In genomic region chr13:113022391-113023216, GRCh38 we compare ENCODE assay signal across 16 cellular contexts. TPM values are rescaled to one million over a fixed set of nuclear protein-coding genes. Genes with fewer than 3 reads are reported as not detected.
DNase-seq lines count a peak whose midpoint lies in the region; ATAC-seq, FAIRE-seq and TF ChIP-seq lines count a peak whose summit lies in the region.
"Had no signal": no experiment of that assay in that cellular context is flagged by ENCODE, and none has a peak within 500 bp of the region (broad histone marks: within the 10 kb centered on the region; RNA-seq: fewer than 3 reads in every experiment).

No MANE protein-coding gene starts in this region.

- H3K9ac ChIP-seq in HCT116 (ENCODE audit: low read length) (no peak overlapping the region), astrocyte (ENCODE audit: low read length) (no peak overlapping the region)

- H3K9me3 ChIP-seq in HCT116 (ENCODE audit: control insufficient read depth in 1 of 2, insufficient read depth in 1 of 2, low read depth in 1 of 2, low read length in 2 of 2) (no peaks in the 10 kb centered on the region), astrocyte (ENCODE audit: insufficient read depth, low read depth, low read length) (no peaks in the 10 kb centered on the region), right cardiac atrium (ENCODE audit: control insufficient read depth, low read length) (no peaks in the 10 kb centered on the region), neuron (ENCODE audit: low read length) (peaks cover 13% of the 10 kb centered on the region), small intestine (ENCODE audit: control insufficient read depth, low read depth) (no peaks in the 10 kb centered on the region)
- H3K9me3 ChIP-seq: pancreas had no signal

- no peak overlapping the region for H3K4me3 Mint-ChIP-seq in astrocyte (ENCODE audit: unreplicated experiment)
- H3K4me3 Mint-ChIP-seq: activated T-cell treated with anti-CD3 and anti-CD28 coated beads, Interleukin-2, amount 50 U/mL, for 24 hours had no signal

- H3K4me1 ChIP-seq in HCT116 (ENCODE audit: control insufficient read depth in 1 of 2, insufficient read depth in 2 of 2, low read length in 2 of 2) (peaks cover 5 to 17% of the 10 kb centered on the region in 2 experiments), astrocyte (ENCODE audit: insufficient read depth, low read length) (peaks cover 7% of the 10 kb centered on the region), right cardiac atrium (ENCODE audit: control insufficient read depth, insufficient read depth, low read length) (no peaks in the 10 kb centered on the region), neuron (ENCODE audit: insufficient read depth, low read length) (peaks cover 26% of the 10 kb centered on the region), small intestine (ENCODE audit: control insufficient read depth in 2 of 2, insufficient read depth in 1 of 2, low read depth in 1 of 2, low read length in 1 of 2) (no peaks in the 10 kb centered on the region)
- H3K4me1 ChIP-seq: pancreas had no signal

- POLR2A ChIA-PET in HCT116 (lab: Charles Lee) = no interaction called here

- H3K9me2 ChIP-seq in HCT116 (ENCODE audit: insufficient read depth) = no peaks in the 10 kb centered on the region

- peaks cover 8% of the 10 kb centered on the region for H3K9me3 Mint-ChIP-seq in astrocyte (ENCODE audit: unreplicated experiment)
- H3K9me3 Mint-ChIP-seq: activated T-cell treated with anti-CD3 and anti-CD28 coated beads, Interleukin-2, amount 50 U/mL, for 24 hours had no signal

- TF ChIP-seq POLR2A in HCT116 (IDR thresholded peaks at IDR 0.05; ENCODE audit: borderline replicate concordance, extremely low read depth, insufficient read depth, insufficient read length) = no peak

- H2AFZ ChIP-seq in HCT116 (ENCODE audit: low read depth, low read length, poor library complexity, severe bottlenecking) (no peak overlapping the region), astrocyte (ENCODE audit: low read depth, low read length) (peak overlapping the region; percentile 69), neuron (ENCODE audit: low read depth, low read length) (no peak overlapping the region)

- H3K36me3 ChIP-seq in HCT116 (ENCODE audit: control insufficient read depth in 1 of 2, insufficient read depth in 2 of 2, low read length in 2 of 2) (no peaks in the 10 kb centered on the region), astrocyte (ENCODE audit: insufficient read depth, low read length) (no peaks in the 10 kb centered on the region), neuron (ENCODE audit: insufficient read depth, low read length) (no peaks in the 10 kb centered on the region), small intestine (ENCODE audit: control insufficient read depth in 2 of 2, insufficient read depth in 2 of 2, low read length in 2 of 2) (no peaks in the 10 kb centered on the region)
- H3K36me3 ChIP-seq: pancreas had no signal

- RAD21 ChIA-PET in HCT116 (lab: Charles Lee; ENCODE audit: low non-redundant PET in 1 of 2, low total read pairs in 2 of 2, uncharacterized antibody in 2 of 2, unreplicated experiment in 2 of 2) = no interaction called here

- H3K27ac Mint-ChIP-seq in astrocyte (ENCODE audit: unreplicated experiment) = peak overlapping the region; percentile 72
- H3K27ac Mint-ChIP-seq: activated T-cell treated with anti-CD3 and anti-CD28 coated beads, Interleukin-2, amount 50 U/mL, for 24 hours had no signal

- intact Hi-C loops in HCT116 (cut with micrococcal nuclease) (no loop called here), right cardiac atrium (cut with DNase I) (loop anchor here in 1 of 4 donors (10.0 kb wide), 1 partner anchor 68 kb away; no protein-coding TSS in a partner anchor)

- TF ChIP-seq RAD21 in HCT116 (IDR thresholded peaks at IDR 0.05; ENCODE audit: low read depth) = no peak

- H3K4me2 ChIP-seq in HCT116 (ENCODE audit: low read length) = peak overlapping the region; percentile 52
- peak overlapping the region; percentile 58 for H3K4me2 ChIP-seq in astrocyte (ENCODE audit: low read length)

- TF ChIP-seq CTCF in HCT116 (IDR thresholded peaks at IDR 0.05 in 2 of 3, conservative IDR thresholded peaks at IDR 0.05 in 1 of 3; ENCODE audit: borderline replicate concordance in 1 of 3, insufficient read depth in 1 of 3, low read depth in 2 of 3, low read length in 2 of 3) (no peak), astrocyte (IDR thresholded peaks at IDR 0.05; ENCODE audit: insufficient read depth, low read depth, low read length) (no peak)

- peak overlapping the region in 1 of 2 experiments; percentile 18; a peak in 1 of 4 replicates for H3K4me3 ChIP-seq in HCT116 (replicated peaks in 1 of 2; ENCODE audit: low read depth in 1 of 2, low read length in 2 of 2)
- H3K4me3 ChIP-seq in astrocyte (ENCODE audit: insufficient read depth, low read depth, low read length) = peak overlapping the region; percentile 10
- H3K4me3 ChIP-seq in right cardiac atrium (ENCODE audit: low read length) = no peak overlapping the region
- H3K4me3 ChIP-seq in neuron (ENCODE audit: low read length) = peak overlapping the region; percentile 16
- no peak overlapping the region for H3K4me3 ChIP-seq in small intestine (ENCODE audit: low read depth in 1 of 2, low read length in 2 of 2)
- H3K4me3 ChIP-seq: pancreas, SK-N-MC had no signal

- DNase-seq in HCT116 (ENCODE audit: low read depth, low spot score) = no peak
- DNase-seq in astrocyte (ENCODE audit: low read depth) = no peak
- peak in 1 of 3 donors; percentile 49 for DNase-seq in right cardiac atrium
- no peak for DNase-seq in small intestine
- DNase-seq: activated CD4-positive, CD25-positive, alpha-beta regulatory T cell; activated T-cell treated with anti-CD3 and anti-CD28 coated beads, Interleukin-2, amount 50 U/mL, for 24 hours; NCI-H1048; stimulated activated naive CD4-positive, alpha-beta T cell treated with Interleukin-2 at 50 U/mL for 16 hours had no signal

- H3K27ac ChIP-seq in HCT116 (ENCODE audit: low read depth, low read length) (no peak overlapping the region), astrocyte (ENCODE audit: low read depth, low read length) (no peak overlapping the region), right cardiac atrium (ENCODE audit: low read length) (peak overlapping the region; percentile 28), small intestine (ENCODE audit: low read depth in 1 of 2, low read length in 1 of 2) (no peak overlapping the region)
- H3K27ac ChIP-seq: epithelial cell of prostate, pancreas, SK-N-MC had no signal

- ATAC-seq in HCT116 = peak; percentile 70
- peak in 1 of 2 donors; percentile 68 for ATAC-seq in right cardiac atrium
- ATAC-seq in GM18868 (IDR thresholded peaks at IDR 0.05; ENCODE audit: unreplicated experiment) = no peak
- ATAC-seq in GM19467 (IDR thresholded peaks at IDR 0.05; ENCODE audit: unreplicated experiment) = no peak
- no peak for ATAC-seq in HG03135 (IDR thresholded peaks at IDR 0.05; ENCODE audit: unreplicated experiment)

- peaks cover 8% of the 10 kb centered on the region for H3K4me1 Mint-ChIP-seq in astrocyte (ENCODE audit: low read depth, unreplicated experiment)

- 47% methylated on average over 43 of the region's 43 CpGs for WGBS in right cardiac atrium
- WGBS in small intestine, 3 donors = 69 to 82% (median 76%) methylated on average over 43 of the region's 43 CpGs

- no TSS peak for BruUV-seq in HCT116 (replicated peaks; lab: Mats Ljungman, UMichigan)

- CTCF ChIA-PET in HCT116 (lab: Charles Lee) = no interaction called here

- no peaks in the 10 kb centered on the region for H3K27me3 ChIP-seq in HCT116 (ENCODE audit: insufficient read depth, low read length)
- peaks cover 15% of the 10 kb centered on the region for H3K27me3 ChIP-seq in astrocyte (ENCODE audit: insufficient read depth, low read length)
- no peaks in the 10 kb centered on the region for H3K27me3 ChIP-seq in right cardiac atrium (ENCODE audit: control insufficient read depth, insufficient read depth)
- H3K27me3 ChIP-seq in neuron (ENCODE audit: insufficient read depth, low read length) = peaks cover 2% of the 10 kb centered on the region
- no peaks in the 10 kb centered on the region for H3K27me3 ChIP-seq in small intestine (ENCODE audit: control insufficient read depth in 2 of 2, insufficient read depth in 2 of 2, low read length in 2 of 2)
- H3K27me3 ChIP-seq: pancreas had no signal

- peaks cover 43% of the 10 kb centered on the region for H3K27me3 Mint-ChIP-seq in astrocyte (ENCODE audit: low read depth, unreplicated experiment)
- H3K27me3 Mint-ChIP-seq: activated T-cell treated with anti-CD3 and anti-CD28 coated beads, Interleukin-2, amount 50 U/mL, for 24 hours had no signal

- FAIRE-seq in astrocyte (lab: Jason Lieb, UNC) (no peak), small intestine (lab: Jason Lieb, UNC) (no peak)
- FAIRE-seq: G401.6, pancreas had no signal

- H3K79me2 ChIP-seq in HCT116 (ENCODE audit: insufficient read depth, low read length) (no peaks in the 10 kb centered on the region), astrocyte (ENCODE audit: insufficient read depth, low read length) (no peaks in the 10 kb centered on the region)

- H4K20me1 ChIP-seq in HCT116 (ENCODE audit: insufficient read depth) = no peaks in the 10 kb centered on the region
- no peaks in the 10 kb centered on the region for H4K20me1 ChIP-seq in astrocyte (ENCODE audit: insufficient read depth, low read length)

- H3K36me3 Mint-ChIP-seq in astrocyte (ENCODE audit: low read depth, unreplicated experiment) = peaks cover 5% of the 10 kb centered on the region

TF ChIP-seq in HCT116, 20 proteins besides CTCF, POLR2A, EP300 and RAD21 (continues in another document):
- TF ChIP-seq JUND (IDR thresholded peaks at IDR 0.05) (no peak), POLR2AphosphoS5 (IDR thresholded peaks at IDR 0.05; ENCODE audit: low read depth, low read length) (no peak), FOSL1 (IDR thresholded peaks at IDR 0.05; ENCODE audit: low read depth) (no peak), SIN3A (IDR thresholded peaks at IDR 0.05; ENCODE audit: low read depth) (no peak), CBX3 (IDR thresholded peaks at IDR 0.05; ENCODE audit: low read depth) (no peak), EGR1 (IDR thresholded peaks at IDR 0.05; ENCODE audit: low read depth) (no peak), ZNF274 (IDR thresholded peaks at IDR 0.05; ENCODE audit: low read depth, low read length) (no peak), EZH2 (IDR thresholded peaks at IDR 0.05) (no peak), ELF1 (IDR thresholded peaks at IDR 0.05; ENCODE audit: borderline replicate concordance, low read depth) (no peak), CEBPB (IDR thresholded peaks at IDR 0.05; ENCODE audit: low read depth) (no peak), SRF (IDR thresholded peaks at IDR 0.05; ENCODE audit: low read depth) (no peak), MAX (IDR thresholded peaks at IDR 0.05) (no peak)

RNA-seq across cellular contexts. Expression of gene MCF2L, which starts 53.6 kb away (rescaled TPM):
- total RNA-seq in HCT116 (2021; ENCODE audit: unreplicated experiment) = 19.3 TPM
- 10.5 and 12.0 TPM in 2 replicates for polyA plus RNA-seq in HCT116 (2012)
- 3.4 and 4.7 TPM in 2 replicates for total RNA-seq in astrocyte
- 10 to 100 TPM; 18.0 to 47.5 (median 27.4) TPM for total RNA-seq in right cardiac atrium
- 33.2 TPM for polyA plus RNA-seq in right cardiac atrium
- polyA plus RNA-seq in small intestine = 10 to 100 TPM; 12.2 to 23.9 (median 20.1) TPM

Comparison
In these comparisons a context has a peak if more than half of its experiments do, and no peak if none do; other contexts are left out.
1. H3K4me3 ChIP-seq: peak in astrocyte (single experiment) and neuron (single experiment); none in right cardiac atrium (single experiment) and small intestine (0 of 2).